In genomic region chr2:161677634-161678033, GRCh38 we compare ENCODE assay signal across 25 cellular contexts. TPM values are rescaled to one million over a fixed set of nuclear protein-coding genes. Genes with fewer than 3 reads are reported as not detected.
"Had no signal": no experiment of that assay in that cellular context is flagged by ENCODE, and none has a peak within 500 bp of the region (broad histone marks: within the 10 kb centered on the region; RNA-seq: fewer than 3 reads in every experiment).

No MANE protein-coding gene starts in this region.

- H3K9me3 ChIP-seq: MG63, Peyer's patch, SJSA1 had no signal

- H3K9me3 Mint-ChIP-seq: IgD-negative memory B cell had no signal

- DNase-seq: KBM-7; MG63; NCI-H1092; NCI-H1105 treated with DMSO at 0.1 percent for 48 hours; NCI-H1417 treated with DMSO at 0.1 percent for 48 hours; NCI-H146; NCI-H187; NCI-H2029; NCI-H2081 treated with DMSO at 0.1 percent for 48 hours; NCI-H2171; NCI-H226; NCI-H446; NCI-H510A; NCI-H524 treated with DMSO at 0.1 percent for 48 hours; NCI-H774; NK-92 treated with Interleukin-12 subunit alpha and Interleukin-12 subunit beta, amount 100 ng/mL, for 24 hours; PC-9; Peyer's patch; Right ventricle myocardium superior; SIG-M5 had no signal

- H3K4me1 ChIP-seq: Peyer's patch, SJSA1 had no signal

- H3K4me3 ChIP-seq: MG63, PC-9, Peyer's patch, SJSA1, SK-N-MC had no signal

- H3K36me3 ChIP-seq: MG63, Peyer's patch, SJSA1 had no signal

- H2AFZ ChIP-seq: PC-9 had no signal

- H3K4me2 ChIP-seq: PC-9 had no signal

- H3K36me3 Mint-ChIP-seq: IgD-negative memory B cell had no signal

- H3K27ac ChIP-seq: PC-9, Peyer's patch, SJSA1, SK-N-MC had no signal

- H3K27me3 ChIP-seq: MG63, Peyer's patch, SJSA1 had no signal

- H3K4me3 Mint-ChIP-seq: IgD-negative memory B cell had no signal

- H3K27ac Mint-ChIP-seq: IgD-negative memory B cell had no signal

RNA-seq across cellular contexts. Expression of gene SLC4A10, which starts 53.4 kb away (rescaled TPM):
- total RNA-seq: HT-29, PC-9, Right ventricle myocardium superior, RPMI7951, SJSA1 had no signal
